Comparison of ENCODE assay signal across 11 cellular contexts in the genomic region with DNA sequence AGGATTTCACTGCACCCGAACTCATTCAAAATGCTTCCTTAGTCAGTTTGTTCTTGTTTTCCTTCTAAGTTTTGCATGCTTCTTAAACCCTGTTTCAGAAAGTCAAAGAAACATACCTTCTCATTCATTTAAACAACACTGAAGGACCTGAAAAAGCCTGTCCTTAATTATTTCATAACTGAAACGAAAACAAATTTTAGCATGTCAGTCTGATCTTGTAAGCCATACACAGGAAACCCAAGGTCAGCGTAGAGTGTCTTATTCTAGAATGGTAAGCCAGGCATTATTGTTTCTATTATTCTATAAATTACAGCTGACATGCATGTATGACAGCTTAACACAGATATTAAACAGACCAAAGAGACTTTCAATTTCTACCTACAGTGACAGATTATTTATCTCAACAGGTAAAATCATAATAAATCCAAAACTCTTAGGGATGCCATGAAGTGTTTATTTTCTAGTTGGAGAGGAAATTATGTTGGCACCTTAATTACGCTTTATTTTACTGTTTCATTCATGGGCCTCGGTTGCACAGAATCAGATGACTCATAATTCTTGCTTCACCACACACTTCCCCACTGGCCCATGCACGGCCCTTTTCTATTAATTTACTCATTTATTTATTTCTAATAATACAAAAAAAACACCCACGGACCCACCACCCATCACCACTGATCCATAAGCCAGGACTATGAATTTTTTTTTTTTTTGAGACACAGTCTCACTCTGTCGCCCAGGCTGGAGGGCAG. TPM values are rescaled to one million over a fixed set of nuclear protein-coding genes. Genes with fewer than 3 reads are reported as not detected.
DNase-seq lines count a peak whose midpoint lies in the region; ATAC-seq, FAIRE-seq and TF ChIP-seq lines count a peak whose summit lies in the region.
"Had no signal": no experiment of that assay in that cellular context is flagged by ENCODE, and none has a peak within 500 bp of the region (broad histone marks: within the 10 kb centered on the region; RNA-seq: fewer than 3 reads in every experiment).

No MANE protein-coding gene starts in this region.

- H3K4me1 ChIP-seq in breast epithelium (no peaks in the 10 kb centered on the region), K562 (replicated peaks in 1 of 2; ENCODE audit: control insufficient read depth in 2 of 2, insufficient read depth in 2 of 2, low read length in 2 of 2) (no peaks in the 10 kb centered on the region)

- H3K27me3 Mint-ChIP-seq in MCF 10A (ENCODE audit: insufficient read depth, unreplicated experiment), result no peaks in the 10 kb centered on the region

- ATAC-seq in K562 (no peak), HG03439 (IDR thresholded peaks at IDR 0.05; ENCODE audit: unreplicated experiment) (no peak)

- H4K20me1 ChIP-seq in K562 (replicated peaks; ENCODE audit: control insufficient read depth, insufficient read depth, low read length), result no peaks in the 10 kb centered on the region

- DNase-seq in MCF 10A (ENCODE audit: unreplicated experiment) (peak; percentile 71), breast epithelium (ENCODE audit: low spot score in 2 of 2) (no peak), NCI-H69 (lab: John Stamatoyannopoulos, UW) (peak; percentile 64), K562 (ENCODE audit: extremely low read depth in 1 of 4, low spot score in 3 of 4) (no peak), NCI-H2196 treated with DMSO at 0.1 percent for 48 hours (lab: John Stamatoyannopoulos, UW; ENCODE audit: unreplicated experiment) (no peak), NCI-H1694 treated with DMSO at 0.1 percent for 48 hours (lab: John Stamatoyannopoulos, UW) (no peak), GF-D8 (lab: John Stamatoyannopoulos, UW) (no peak)
- DNase-seq: hippocampal formation, nucleus accumbens had no signal

- H3K36me3 ChIP-seq in breast epithelium (no peaks in the 10 kb centered on the region), K562 (ENCODE audit: control insufficient read depth, insufficient read depth, low read length) (no peaks in the 10 kb centered on the region)

- no peak overlapping the region for H3K27ac ChIP-seq in breast epithelium
- H3K27ac ChIP-seq in K562 (ENCODE audit: extremely low read depth, low read depth, low read length), result no peak overlapping the region

- H3K4me3 ChIP-seq in breast epithelium (no peak overlapping the region), K562 (no peak overlapping the region)

- H2AFZ ChIP-seq in K562 (ENCODE audit: low read depth, low read length), result no peak overlapping the region

- no peaks in the 10 kb centered on the region for H3K36me3 Mint-ChIP-seq in MCF 10A (ENCODE audit: insufficient read depth, unreplicated experiment)

- H3K4me2 ChIP-seq in K562 (ENCODE audit: insufficient read depth, low read length), result no peak overlapping the region

- no peaks in the 10 kb centered on the region for H3K79me2 ChIP-seq in K562 (ENCODE audit: control insufficient read depth, insufficient read depth, low read length)

- no peaks in the 10 kb centered on the region for H3K9me3 Mint-ChIP-seq in MCF 10A (ENCODE audit: unreplicated experiment)

- in situ Hi-C loops in K562 (cut with MboI), result no loop called here

- H3K9ac ChIP-seq in K562 (ENCODE audit: insufficient read depth in 1 of 2, low read depth in 2 of 2, low read length in 2 of 2), result no peak overlapping the region

- peaks cover 35% of the 10 kb centered on the region for H3K4me1 Mint-ChIP-seq in MCF 10A (ENCODE audit: insufficient read depth, unreplicated experiment)

- WGBS in K562 (ENCODE audit: insufficient coverage, low coverage, missing lambda C conversion rate), result 2% methylated on average over 8 of the region's 8 CpGs

- H3K27me3 ChIP-seq in breast epithelium (no peaks in the 10 kb centered on the region), K562 (ENCODE audit: control insufficient read depth in 2 of 2, insufficient read depth in 2 of 2, low read length in 2 of 2) (peaks cover 22 to 36% of the 10 kb centered on the region in 2 experiments; a peak in 4 of 5 replicates)

- no peaks in the 10 kb centered on the region for H3K9me1 ChIP-seq in K562 (ENCODE audit: control insufficient read depth, insufficient read depth, low read length)

- no peak for TF ChIP-seq RAD21 in K562 (CRISPR knock-in tag; conservative IDR thresholded peaks at IDR 0.05 in 1 of 2, IDR thresholded peaks at IDR 0.05 in 1 of 2)

- intact Hi-C loops in MCF 10A (cut with micrococcal nuclease) (no loop called here), breast epithelium (cut with DNase I; ENCODE audit: low total_unique reads) (no loop called here), K562 (cut with micrococcal nuclease) (no loop called here)

- no peak overlapping the region for H3K27ac Mint-ChIP-seq in MCF 10A (ENCODE audit: low read depth, unreplicated experiment)

- TF ChIP-seq EP300 in K562 (IDR thresholded peaks at IDR 0.05; ENCODE audit: low read length), result no peak

- TF ChIP-seq POLR2A in breast epithelium (IDR thresholded peaks at IDR 0.05) (no peak), K562 (conservative IDR thresholded peaks at IDR 0.05) (no peak)

- TF ChIP-seq CTCF in MCF 10A (IDR thresholded peaks at IDR 0.05; ENCODE audit: unreplicated experiment) (no peak), breast epithelium (IDR thresholded peaks at IDR 0.05) (no peak), K562 (IDR thresholded peaks at IDR 0.05 in 2 of 3, conservative IDR thresholded peaks at IDR 0.05 in 1 of 3; ENCODE audit: insufficient read depth in 2 of 3, low read depth in 1 of 3, low read length in 3 of 3) (no peak)

- CTCF ChIA-PET in MCF 10A (lab: Yijun Ruan, JAX) (no interaction called here), K562 (lab: Yijun Ruan, JAX; ENCODE audit: low intra/inter-chr PET ratio) (no interaction called here)

- H3K9me3 ChIP-seq in breast epithelium (no peaks in the 10 kb centered on the region), K562 (replicated peaks; ENCODE audit: control insufficient read depth, insufficient read depth, low read depth, low read length) (no peaks in the 10 kb centered on the region)

- POLR2A ChIA-PET in MCF 10A (lab: Yijun Ruan, JAX), result interaction anchor here (1.9 kb wide), 1 partner anchor 41 kb away, joined by 3 read pairs; no protein-coding TSS in a partner anchor
- POLR2A ChIA-PET in K562 (lab: Yijun Ruan, JAX), result no interaction called here

- BruUV-seq in MCF 10A (replicated peaks; lab: Mats Ljungman, UMichigan), result no TSS peak
- no TSS peak for BruUV-seq in K562 (replicated peaks; lab: Mats Ljungman, UMichigan)

- FAIRE-seq in K562 (lab: Jason Lieb, UNC), result no peak
- FAIRE-seq: urothelium cell line had no signal

- H3K4me3 Mint-ChIP-seq in MCF 10A (ENCODE audit: unreplicated experiment), result no peak overlapping the region

TF ChIP-seq in K562, 482 proteins besides CTCF, POLR2A, EP300 and RAD21:
- TF ChIP-seq BMI1 (IDR thresholded peaks at IDR 0.05; ENCODE audit: low read length) (0 out of 2 replicates have a peak, but pooled peaks have one; percentile 26), GTF2E2 (tag; IDR thresholded peaks at IDR 0.05) (no peak), CBX8 (IDR thresholded peaks at IDR 0.05; ENCODE audit: borderline replicate concordance, extremely low read depth, low read depth, low read length, poor library complexity, severe bottlenecking) (peak; percentile 55), HMG20B (CRISPR knock-in tag; IDR thresholded peaks at IDR 0.05) (no peak), CEBPB (tag; IDR thresholded peaks at IDR 0.05) (0 out of 2 replicates have a peak, but pooled peaks have one; percentile 6)

RNA-seq across cellular contexts. Expression of a gene that starts 39.3 kb away (rescaled TPM):
- 29.4 and 40.7 TPM in 2 replicates for total RNA-seq in MCF 10A (2022)
- 10 to 100 TPM; 55.6 to 81.9 (median 59.0) TPM for total RNA-seq in breast epithelium
- total RNA-seq in K562 (2011; cell fraction: chromatin; rRNA removed; ENCODE audit: low replicate concordance), result 24.8 and 31.0 TPM in 2 replicates
- 15.9 and 18.3 TPM in 2 replicates for total RNA-seq in K562 (2011; cell fraction: nucleolus; rRNA removed)
- 24.7 and 35.4 TPM in 2 replicates for total RNA-seq in K562 (2011; cell fraction: nucleoplasm; rRNA removed)
- total RNA-seq in K562 (2014; rRNA removed), result 11.8 and 14.0 TPM in 2 replicates
- 10.3 and 12.3 TPM in 2 replicates for total RNA-seq in K562 (2014; rRNA removed; fragmentation: Illumina TruSeq; extraction: Trizol)
- total RNA-seq in K562 (2015; rRNA removed; fragmentation: Illumina TruSeq; extraction: Trizol), result 10.0 TPM in 2 replicates
- total RNA-seq in K562 (2021), result 19.4 TPM in 2 replicates
- 10.4 and 14.3 TPM in 2 replicates for polyA plus RNA-seq in K562 (2011; rRNA removed)
- polyA plus RNA-seq in K562 (2011; cell fraction: cytosol; rRNA removed), result 9.5 and 14.9 TPM in 2 replicates
- polyA plus RNA-seq in K562 (2011; cell fraction: nucleus; rRNA removed), result 50.7 and 53.8 TPM in 2 replicates
- 16.9 and 37.3 TPM in 2 replicates for polyA plus RNA-seq in K562 (2012)
- 13.8 and 14.4 TPM in 2 replicates for polyA plus RNA-seq in K562 (2014; fragmentation: Illumina TruSeq; extraction: Trizol)
- polyA plus RNA-seq in K562 (2014; fragmentation: Nextera tagmentation; extraction: Ambion mirVana), result 1 to 10 TPM; 9.3 to 9.6 TPM
- 14.7 and 17.5 TPM in 2 replicates for polyA plus RNA-seq in K562 (2014; rRNA removed)
- polyA minus RNA-seq in K562 (2011; rRNA and poly(A)+ RNA removed), result 7.9 and 8.9 TPM in 2 replicates
- polyA minus RNA-seq in K562 (2011; cell fraction: cytosol; rRNA and poly(A)+ RNA removed), result 5.4 and 9.0 TPM in 2 replicates
- polyA minus RNA-seq in K562 (2011; cell fraction: nucleus; rRNA and poly(A)+ RNA removed), result 10.0 and 16.2 TPM in 2 replicates

Comparison
In these comparisons a context has a peak if more than half of its experiments do, and no peak if none do; other contexts are left out.
1. DNase-seq: peak in MCF 10A (single experiment) and NCI-H69 (single experiment); none in breast epithelium (0 of 2), K562 (0 of 4), NCI-H2196 treated with DMSO at 0.1 percent for 48 hours (single experiment), NCI-H1694 treated with DMSO at 0.1 percent for 48 hours (single experiment) and GF-D8 (single experiment).